ENCODE assay signal across 23 cellular contexts in the genomic region with DNA sequence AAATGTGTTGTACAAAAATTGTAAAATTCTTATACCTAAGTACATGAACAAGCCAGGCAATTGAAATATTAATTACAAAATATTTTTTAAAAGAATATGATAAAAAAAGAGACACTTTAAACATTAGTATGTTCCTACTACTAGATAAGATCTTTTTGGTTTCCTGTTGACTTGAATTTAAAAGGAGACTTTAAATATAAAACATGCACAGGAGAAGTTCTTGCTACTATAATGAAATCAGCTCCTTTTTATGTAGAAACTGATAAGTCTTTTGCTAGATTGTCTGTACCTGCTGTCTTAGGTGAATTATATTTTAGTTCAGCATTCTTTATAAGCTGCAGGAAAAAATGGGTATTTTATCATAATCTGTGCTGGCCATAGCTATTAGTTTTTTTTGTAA.
"Had no signal": no experiment of that assay in that cellular context is flagged by ENCODE, and none has a peak within 500 bp of the region (broad histone marks: within the 10 kb centered on the region; RNA-seq: fewer than 3 reads in every experiment).

No MANE protein-coding gene starts in this region.

- H3K4me1 Mint-ChIP-seq: naive B cell had no signal

- H3K4me1 ChIP-seq: body of pancreas, vagina had no signal

- H3K36me3 ChIP-seq: cardiac muscle cell, left lung, spleen, thoracic aorta, vagina had no signal

- H3K9me3 ChIP-seq: body of pancreas, left lung, spleen, thoracic aorta, vagina had no signal

- H3K9me3 Mint-ChIP-seq: type B pancreatic cell had no signal

- H3K27me3 Mint-ChIP-seq: activated CD4-positive, alpha-beta T cell treated with anti-CD3 and anti-CD28 coated beads, Interleukin-2, amount 10 ng/mL, durations not matched to agents 24 days and 14 days; activated CD8-positive, alpha-beta memory T cell treated with anti-CD3 and anti-CD28 coated beads, Interleukin-2, amount 10 ng/mL, durations not matched to agents 7 days and 5 days; activated CD8-positive, alpha-beta T cell treated with anti-CD3 and anti-CD28 coated beads for 36 hours; naive B cell; progenitor cell of endocrine pancreas; type B pancreatic cell had no signal

- H3K27me3 ChIP-seq: body of pancreas, cardiac muscle cell, hepatocyte, left lung, spleen, vagina had no signal

- H3K27ac ChIP-seq: body of pancreas, cardiac muscle cell, hepatocyte, left lung, thoracic aorta, vagina had no signal

- DNase-seq: activated CD4-positive, alpha-beta T cell treated with anti-CD3 and anti-CD28 coated beads, Interleukin-2, amount 10 ng/mL, durations not matched to agents 24 days and 14 days; activated CD8-positive, alpha-beta memory T cell treated with anti-CD3 and anti-CD28 coated beads, Interleukin-2, amount 10 ng/mL, durations not matched to agents 7 days and 5 days; activated T-cell treated with anti-CD3 and anti-CD28 coated beads for 4 hours; anterior cingulate cortex; body of pancreas; immature natural killer cell; kidney glomerular epithelial cell; left lung; naive B cell; retina; spleen; stimulated activated CD4-positive, alpha-beta T cell treated with anti-CD3 and anti-CD28 coated beads, Interleukin-4, amount 100 ng/mL, for 1 hour; T-helper 1 cell; T1000 had no signal

- H3K36me3 Mint-ChIP-seq: activated CD8-positive, alpha-beta memory T cell treated with anti-CD3 and anti-CD28 coated beads, Interleukin-2, amount 10 ng/mL, durations not matched to agents 7 days and 5 days; immature natural killer cell; type B pancreatic cell had no signal

- ATAC-seq: activated CD8-positive, alpha-beta memory T cell treated with anti-CD3 and anti-CD28 coated beads, Interleukin-2, amount 10 ng/mL, durations not matched to agents 7 days and 5 days; activated CD8-positive, alpha-beta T cell treated with anti-CD3 and anti-CD28 coated beads for 36 hours; body of pancreas; left lung had no signal

- H3K4me3 ChIP-seq: body of pancreas, cardiac muscle cell, hepatocyte, left lung, lung, spleen, thoracic aorta, vagina had no signal

- H3K4me3 Mint-ChIP-seq: activated CD4-positive, alpha-beta T cell treated with anti-CD3 and anti-CD28 coated beads, Interleukin-2, amount 10 ng/mL, durations not matched to agents 24 days and 14 days; activated CD8-positive, alpha-beta memory T cell treated with anti-CD3 and anti-CD28 coated beads, Interleukin-2, amount 10 ng/mL, durations not matched to agents 7 days and 5 days; activated CD8-positive, alpha-beta T cell treated with anti-CD3 and anti-CD28 coated beads for 36 hours; immature natural killer cell; naive B cell; type B pancreatic cell had no signal

- H3K27ac Mint-ChIP-seq: activated CD4-positive, alpha-beta T cell treated with anti-CD3 and anti-CD28 coated beads, Interleukin-2, amount 10 ng/mL, durations not matched to agents 24 days and 14 days; activated CD8-positive, alpha-beta memory T cell treated with anti-CD3 and anti-CD28 coated beads, Interleukin-2, amount 10 ng/mL, durations not matched to agents 7 days and 5 days; activated CD8-positive, alpha-beta T cell treated with anti-CD3 and anti-CD28 coated beads for 36 hours; immature natural killer cell; naive B cell; progenitor cell of endocrine pancreas; type B pancreatic cell had no signal

- FAIRE-seq: endometrium had no signal
